Comparison of ENCODE assay signal across 10 cellular contexts in the genomic region with DNA sequence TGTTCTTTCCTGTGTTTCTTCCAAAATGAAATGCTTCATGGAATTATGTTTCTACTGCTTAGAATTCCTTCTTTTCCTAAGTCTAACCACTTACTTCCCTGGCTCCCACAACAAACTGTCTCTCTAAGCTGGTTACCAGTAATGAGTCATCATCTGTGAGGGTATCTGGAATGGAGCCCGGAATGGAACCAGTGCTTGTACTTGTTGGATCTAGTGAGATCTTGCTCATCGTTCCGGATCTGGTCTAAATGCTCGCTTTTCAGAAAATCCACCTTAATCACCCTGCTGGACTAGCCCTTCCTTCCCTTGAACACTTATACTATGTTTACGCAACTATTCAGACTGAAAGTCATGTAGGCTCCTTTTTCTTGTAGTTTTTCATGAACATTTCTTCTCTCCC.
DNase-seq lines count a peak whose midpoint lies in the region; ATAC-seq and TF ChIP-seq lines count a peak whose summit lies in the region.
"Had no signal": no experiment of that assay in that cellular context is flagged by ENCODE, and none has a peak within 500 bp of the region (broad histone marks: within the 10 kb centered on the region; RNA-seq: fewer than 3 reads in every experiment).

No MANE protein-coding gene starts in this region.

- DNase-seq in ACHN (peak; percentile 95), HT-29 (ENCODE audit: low spot score) (peak; percentile 52), brain microvascular endothelial cell (peak; percentile 97), left colon (peak; percentile 15 to 35), HAP-1 (ENCODE audit: low spot score in 2 of 2) (no peak), RPMI8226 (no peak)
- no peak for DNase-seq in CD8-positive, alpha-beta memory T cell
- DNase-seq: activated CD4-positive, alpha-beta T cell treated with anti-CD3 and anti-CD28 coated beads, Interleukin-2, amount 50 U/mL, for 4 hours; Caco-2 had no signal

- H3K4me1 ChIP-seq in HAP-1, result peaks cover 14% of the 10 kb centered on the region
- H3K4me1 ChIP-seq in CD8-positive, alpha-beta memory T cell (ENCODE audit: insufficient read depth, low read length), result no peaks in the 10 kb centered on the region
- H3K4me1 ChIP-seq: Caco-2 had no signal

- in situ Hi-C loops in ACHN (cut with HindIII; ENCODE audit: low pct_ligation_motif_present, low pct_unique_long_range_greater_than_20kb, low sequenced_read_pairs), result no loop called here
- in situ Hi-C loops in brain microvascular endothelial cell (cut with HindIII; ENCODE audit: low pct_ligation_motif_present, low sequenced_read_pairs), result no loop called here
- in situ Hi-C loops in HAP-1 (cut with MboI; ENCODE audit: low sequenced_read_pairs), result no loop called here

- TF ChIP-seq CTCF in brain microvascular endothelial cell (IDR thresholded peaks at IDR 0.05; ENCODE audit: low read depth, low read length, missing control alignments), result no peak

- H3K4me3 ChIP-seq in brain microvascular endothelial cell (ENCODE audit: low read depth, low read length) (no peak overlapping the region), HAP-1 (no peak overlapping the region)
- H3K4me3 ChIP-seq in CD8-positive, alpha-beta memory T cell (ENCODE audit: low read length), result no peak overlapping the region

- H3K27me3 Mint-ChIP-seq in CD8-positive, alpha-beta memory T cell, result peaks cover 0 to 4% of the 10 kb centered on the region in 2 donors

- POLR2A ChIA-PET in CD8-positive, alpha-beta memory T cell (lab: Charles Lee), result no interaction called here

- peak overlapping the region; percentile 47 for H3K27ac ChIP-seq in brain microvascular endothelial cell
- no peak overlapping the region for H3K27ac ChIP-seq in CD8-positive, alpha-beta memory T cell (ENCODE audit: low read depth, low read length)

- H3K36me3 ChIP-seq in brain microvascular endothelial cell (replicated peaks) (no peaks in the 10 kb centered on the region), HAP-1 (replicated peaks) (no peaks in the 10 kb centered on the region)
- peaks cover 7% of the 10 kb centered on the region for H3K36me3 ChIP-seq in CD8-positive, alpha-beta memory T cell (ENCODE audit: insufficient read depth, low read length)

- no peaks in the 10 kb centered on the region for H3K9me3 Mint-ChIP-seq in CD8-positive, alpha-beta memory T cell

- no peaks in the 10 kb centered on the region for H3K9me3 ChIP-seq in HAP-1
- H3K9me3 ChIP-seq in CD8-positive, alpha-beta memory T cell (ENCODE audit: low read length), result no peaks in the 10 kb centered on the region
- H3K9me3 ChIP-seq: Caco-2 had no signal

- H3K27me3 ChIP-seq in brain microvascular endothelial cell (replicated peaks) (no peaks in the 10 kb centered on the region), HAP-1 (ENCODE audit: low read depth) (no peaks in the 10 kb centered on the region)
- H3K27me3 ChIP-seq in CD8-positive, alpha-beta memory T cell (ENCODE audit: insufficient read depth, low read length, poor library complexity, severe bottlenecking), result no peaks in the 10 kb centered on the region

- ATAC-seq in left colon, result no peak
- ATAC-seq in GM19463 (IDR thresholded peaks at IDR 0.05; ENCODE audit: unreplicated experiment), result no peak

- peaks cover 5 to 28% (median 11%) of the 10 kb centered on the region in 3 donors for H3K36me3 Mint-ChIP-seq in CD8-positive, alpha-beta memory T cell

- H3K27ac Mint-ChIP-seq in CD8-positive, alpha-beta memory T cell, result no peak overlapping the region

- CTCF ChIA-PET in CD8-positive, alpha-beta memory T cell (lab: Charles Lee), result no interaction called here

- no peaks in the 10 kb centered on the region for H3K4me1 Mint-ChIP-seq in CD8-positive, alpha-beta memory T cell

- intact Hi-C loops in left colon (cut with DNase I, micrococcal nuclease), result no loop called here

- no peak overlapping the region for H3K4me3 Mint-ChIP-seq in CD8-positive, alpha-beta memory T cell

Comparison
In these comparisons a context has a peak if more than half of its experiments do, and no peak if none do; other contexts are left out.
1. DNase-seq: peak in ACHN (single experiment), HT-29 (single experiment), brain microvascular endothelial cell (single experiment) and left colon (2 of 2); none in HAP-1 (0 of 2), RPMI8226 (single experiment) and CD8-positive, alpha-beta memory T cell (0 of 5).